ENCODE assay signal across 13 cellular contexts in the genomic region with DNA sequence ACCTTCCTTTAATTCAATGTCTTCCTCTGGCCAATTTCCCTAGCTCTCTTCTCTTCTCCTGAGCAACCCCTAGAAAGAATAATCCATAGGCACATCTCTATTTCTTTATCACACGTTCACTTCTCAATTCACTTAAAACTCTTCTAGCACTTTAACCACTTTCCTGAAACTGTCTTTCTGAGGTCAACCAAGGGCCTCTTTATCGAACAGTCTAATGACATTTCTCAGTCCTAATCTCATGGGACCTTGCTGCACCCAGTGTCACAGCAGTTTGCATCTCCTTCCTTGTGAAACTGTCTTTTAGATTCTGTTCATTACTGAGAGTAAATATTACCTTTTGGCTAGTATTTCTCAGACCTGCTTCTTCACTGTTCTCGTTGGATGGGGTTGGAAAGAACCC.
DNase-seq lines count a peak whose midpoint lies in the region; ATAC-seq and TF ChIP-seq lines count a peak whose summit lies in the region.
"Had no signal": no experiment of that assay in that cellular context is flagged by ENCODE, and none has a peak within 500 bp of the region (broad histone marks: within the 10 kb centered on the region; RNA-seq: fewer than 3 reads in every experiment).

No MANE protein-coding gene starts in this region.

- ATAC-seq in GM19351 (IDR thresholded peaks at IDR 0.05; ENCODE audit: unreplicated experiment), result peak; percentile 93
- ATAC-seq in HG02763 (IDR thresholded peaks at IDR 0.05; ENCODE audit: unreplicated experiment), result peak; percentile 84
- peak; percentile 84 for ATAC-seq in HG03460 (IDR thresholded peaks at IDR 0.05; ENCODE audit: unreplicated experiment)
- ATAC-seq: left cardiac atrium had no signal

- TF ChIP-seq CTCF in vagina (IDR thresholded peaks at IDR 0.05), result no peak
- no peak for TF ChIP-seq CTCF in chondrocyte (IDR thresholded peaks at IDR 0.05)

- intact Hi-C loops in vagina (cut with DNase I), result no loop called here

- no peaks in the 10 kb centered on the region for H3K27me3 ChIP-seq in BLaER1
- no peaks in the 10 kb centered on the region for H3K27me3 ChIP-seq in vagina
- H3K27me3 ChIP-seq: transverse colon had no signal

- no peak overlapping the region for H3K9ac ChIP-seq in BLaER1

- H3K4me1 Mint-ChIP-seq in chondrocyte (ENCODE audit: low read depth), result no peaks in the 10 kb centered on the region

- DNase-seq in vagina (ENCODE audit: extremely low spot score in 2 of 2) (no peak), activated gamma-delta T cell treated with Interleukin-2 at 50 U/mL for 16 hours (no peak), NK-92 (lab: John Stamatoyannopoulos, UW; ENCODE audit: unreplicated experiment) (no peak), chondrocyte (ENCODE audit: low spot score) (no peak)
- DNase-seq: activated gamma-delta T cell; foreskin fibroblast; stimulated activated CD4-positive, alpha-beta T cell treated with anti-CD3 and anti-CD28 coated beads, Interleukin-4, amount 100 ng/mL, for 24 hours; transverse colon had no signal

- no peak for TF ChIP-seq POLR2A in vagina (IDR thresholded peaks at IDR 0.05)

- H3K27ac Mint-ChIP-seq in chondrocyte (ENCODE audit: unreplicated experiment), result no peak overlapping the region

- peaks cover 21% of the 10 kb centered on the region for H3K4me1 ChIP-seq in BLaER1
- H3K4me1 ChIP-seq in vagina, result no peaks in the 10 kb centered on the region
- H3K4me1 ChIP-seq: transverse colon had no signal

- no peak overlapping the region for H3K4me3 Mint-ChIP-seq in chondrocyte (ENCODE audit: unreplicated experiment)

- peaks cover 4% of the 10 kb centered on the region for H3K27me3 Mint-ChIP-seq in chondrocyte (ENCODE audit: low read depth)

- H3K36me3 ChIP-seq in BLaER1, result no peaks in the 10 kb centered on the region
- no peaks in the 10 kb centered on the region for H3K36me3 ChIP-seq in vagina
- H3K36me3 ChIP-seq: transverse colon had no signal

- H3K27ac ChIP-seq in BLaER1 (no peak overlapping the region), vagina (no peak overlapping the region)
- H3K27ac ChIP-seq: transverse colon had no signal

- H3K9me3 Mint-ChIP-seq in chondrocyte (ENCODE audit: low read depth), result no peaks in the 10 kb centered on the region

- peaks cover 1% of the 10 kb centered on the region for H3K36me3 Mint-ChIP-seq in chondrocyte (ENCODE audit: low read depth)

- H3K9me3 ChIP-seq in BLaER1 (no peaks in the 10 kb centered on the region), vagina (no peaks in the 10 kb centered on the region)
- H3K9me3 ChIP-seq: transverse colon had no signal

- H3K4me3 ChIP-seq in BLaER1 (no peak overlapping the region), vagina (no peak overlapping the region)
- H3K4me3 ChIP-seq: transverse colon had no signal

- no peaks in the 10 kb centered on the region for H4K20me1 ChIP-seq in BLaER1

- peak overlapping the region; percentile 23 for H3K4me2 ChIP-seq in BLaER1
